Comparison of ENCODE assay signal across 17 cellular contexts in the genomic region with DNA sequence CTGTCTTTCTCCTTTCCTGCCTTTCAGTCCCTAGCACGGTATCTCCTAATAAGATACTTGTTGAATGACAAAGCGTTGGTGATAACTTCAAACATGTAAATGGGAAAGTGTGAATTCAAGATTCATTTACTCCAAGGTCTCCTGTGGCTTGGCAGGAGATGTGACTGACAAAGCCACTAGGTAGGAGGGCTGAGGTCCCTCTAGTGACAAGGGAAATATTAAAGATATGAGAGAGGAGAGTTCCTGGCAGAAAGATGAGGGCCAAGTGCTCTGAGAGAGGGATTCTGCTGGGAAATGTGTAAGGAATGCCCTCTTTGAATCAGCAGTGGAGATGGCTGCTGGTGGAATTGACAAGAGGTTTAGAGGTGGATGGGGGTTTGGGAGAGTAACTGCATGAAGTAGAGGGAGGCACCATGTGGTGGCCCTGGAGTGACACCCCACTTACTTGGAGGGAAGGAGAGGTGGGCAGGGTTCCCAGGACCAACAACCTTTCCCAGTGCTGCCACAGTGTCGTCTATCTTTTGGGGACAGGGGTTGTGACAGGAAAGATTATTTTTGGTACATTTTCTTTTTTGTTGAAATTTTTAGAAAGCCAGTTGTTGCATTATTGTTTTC. TPM values are rescaled to one million over a fixed set of nuclear protein-coding genes. Genes with fewer than 3 reads are reported as not detected.
DNase-seq lines count a peak whose midpoint lies in the region; ATAC-seq and TF ChIP-seq lines count a peak whose summit lies in the region.
"Had no signal": no experiment of that assay in that cellular context is flagged by ENCODE, and none has a peak within 500 bp of the region (broad histone marks: within the 10 kb centered on the region; RNA-seq: fewer than 3 reads in every experiment).

No MANE protein-coding gene starts in this region.

- POLR2A ChIA-PET in naive thymus-derived CD4-positive, alpha-beta T cell (lab: Charles Lee) = interaction anchor here (1.2 kb wide), 1 partner anchor 53 kb away, joined by 3 read pairs; no protein-coding TSS in a partner anchor

- H3K79me2 ChIP-seq in GM23338 (replicated peaks; ENCODE audit: insufficient read depth) = 0 out of 2 replicates have a peak, but pooled peaks cover 9% of the 10 kb centered on the region

- H3K9me3 Mint-ChIP-seq in CD14-positive monocyte = no peaks in the 10 kb centered on the region
- H3K9me3 Mint-ChIP-seq in GM23338 = no peaks in the 10 kb centered on the region
- H3K9me3 Mint-ChIP-seq in brain = no peaks in the 10 kb centered on the region
- H3K9me3 Mint-ChIP-seq in naive thymus-derived CD4-positive, alpha-beta T cell = no peaks in the 10 kb centered on the region

- H3K27ac ChIP-seq in GM23338 (ENCODE audit: low read depth) = 0 out of 2 replicates have a peak overlapping the region, but pooled peaks have one; percentile 21
- H3K27ac ChIP-seq in naive thymus-derived CD4-positive, alpha-beta T cell (ENCODE audit: low read depth, low read length) = no peak overlapping the region
- H3K27ac ChIP-seq: ascending aorta, esophagus squamous epithelium, heart right ventricle, psoas muscle had no signal

- H3K9me2 ChIP-seq in GM23338 (ENCODE audit: insufficient read depth) = no peaks in the 10 kb centered on the region

- ATAC-seq in GM23338 = peak; percentile 51
- ATAC-seq in naive thymus-derived CD4-positive, alpha-beta T cell = no peak
- ATAC-seq in HG03139 (IDR thresholded peaks at IDR 0.05; ENCODE audit: unreplicated experiment) = no peak
- ATAC-seq: psoas muscle had no signal

- CTCF ChIA-PET in naive thymus-derived CD4-positive, alpha-beta T cell (lab: Charles Lee) = interaction anchor here (0.7 to 2.9 kb wide), 3 partner anchors 28 to 38 kb away, joined by 4 to 13 read pairs (median 4); no protein-coding TSS in a partner anchor

- H3K27me3 ChIP-seq in GM23338 (ENCODE audit: insufficient read depth) = no peaks in the 10 kb centered on the region
- no peaks in the 10 kb centered on the region for H3K27me3 ChIP-seq in naive thymus-derived CD4-positive, alpha-beta T cell (ENCODE audit: control insufficient read depth in 2 of 2, insufficient read depth in 2 of 2, low read length in 2 of 2)
- H3K27me3 ChIP-seq: ascending aorta, esophagus squamous epithelium, heart right ventricle had no signal

- peaks cover 61% of the 10 kb centered on the region for H3K4me1 ChIP-seq in GM23338 (ENCODE audit: insufficient read depth)
- peaks cover 6 to 24% of the 10 kb centered on the region in 2 donors for H3K4me1 ChIP-seq in naive thymus-derived CD4-positive, alpha-beta T cell (ENCODE audit: control insufficient read depth in 2 of 2, insufficient read depth in 2 of 2, low read length in 2 of 2)

- H3K27me3 Mint-ChIP-seq in CD14-positive monocyte (ENCODE audit: low read depth in 3 of 3) (no peaks in the 10 kb centered on the region), GM23338 (ENCODE audit: insufficient read depth, low read depth, poor library complexity) (peaks cover 6% of the 10 kb centered on the region), brain (no peaks in the 10 kb centered on the region)
- H3K27me3 Mint-ChIP-seq in naive thymus-derived CD4-positive, alpha-beta T cell = no peaks in the 10 kb centered on the region

- no peak for TF ChIP-seq CTCF in CD14-positive monocyte (IDR thresholded peaks at IDR 0.05)
- no peak for TF ChIP-seq CTCF in GM23338 (conservative IDR thresholded peaks at IDR 0.05; ENCODE audit: low read depth in 2 of 2)
- no peak for TF ChIP-seq CTCF in brain (conservative IDR thresholded peaks at IDR 0.05)

- H4K20me1 ChIP-seq in GM23338 (replicated peaks; ENCODE audit: insufficient read depth) = no peaks in the 10 kb centered on the region

- H3K27ac Mint-ChIP-seq in CD14-positive monocyte (peak overlapping the region in 4 of 7 donors; percentile 36 to 87 (median 62)), GM23338 (peak overlapping the region; percentile 89), brain (peak overlapping the region in 4 of 5 experiments; percentile 39 to 81 (median 59))
- H3K27ac Mint-ChIP-seq in naive thymus-derived CD4-positive, alpha-beta T cell = peak overlapping the region in 7 of 9 donors; percentile 3 to 87 (median 51)

- H3F3A ChIP-seq in GM23338 (replicated peaks; ENCODE audit: low read depth) = no peaks in the 10 kb centered on the region; the same call in 1 of the 2 replicates

- H2AFZ ChIP-seq in GM23338 = no peak overlapping the region

- H3K4me2 ChIP-seq in GM23338 = no peak overlapping the region

- H3K4me1 Mint-ChIP-seq in CD14-positive monocyte = peaks cover 11% of the 10 kb centered on the region
- peaks cover 66% of the 10 kb centered on the region for H3K4me1 Mint-ChIP-seq in GM23338
- H3K4me1 Mint-ChIP-seq in brain = peaks cover 55% of the 10 kb centered on the region
- peaks cover 17 to 53% (median 38%) of the 10 kb centered on the region in 7 donors for H3K4me1 Mint-ChIP-seq in naive thymus-derived CD4-positive, alpha-beta T cell

- no peak for DNase-seq in CD14-positive monocyte (ENCODE audit: low spot score)
- no peak for DNase-seq in GM23338 (ENCODE audit: low spot score)
- no peak for DNase-seq in naive thymus-derived CD4-positive, alpha-beta T cell
- no peak for DNase-seq in HPDE6-E6E7 (ENCODE audit: extremely low spot score)
- DNase-seq in NCI-H2107 (lab: John Stamatoyannopoulos, UW) = no peak
- DNase-seq: activated T-cell treated with anti-CD3 and anti-CD28 coated beads, Interleukin-2, amount 50 U/mL, for 48 hours; DMS153; esophagus squamous epithelium; heart right ventricle; islet precursor cell; NCI-H1105 treated with DMSO at 0.1 percent for 48 hours; NCI-H2171; psoas muscle; RPMI8226 had no signal

- H3K36me3 Mint-ChIP-seq in CD14-positive monocyte (peaks cover 36 to 45% of the 10 kb centered on the region in 2 donors), GM23338 (ENCODE audit: low read depth) (peaks cover 4% of the 10 kb centered on the region), brain (peaks cover 21% of the 10 kb centered on the region)
- H3K36me3 Mint-ChIP-seq in naive thymus-derived CD4-positive, alpha-beta T cell = peaks cover 0 to 18% (median 6%) of the 10 kb centered on the region in 5 donors

- no peaks in the 10 kb centered on the region for H3K9me3 ChIP-seq in naive thymus-derived CD4-positive, alpha-beta T cell (ENCODE audit: control insufficient read depth in 2 of 3, low read length in 3 of 3)
- H3K9me3 ChIP-seq: ascending aorta, esophagus squamous epithelium, heart right ventricle, psoas muscle had no signal

- no peaks in the 10 kb centered on the region for H3K36me3 ChIP-seq in GM23338 (ENCODE audit: insufficient read depth)
- peaks cover 0 to 9% (median 0%) of the 10 kb centered on the region in 3 experiments for H3K36me3 ChIP-seq in naive thymus-derived CD4-positive, alpha-beta T cell (ENCODE audit: control insufficient read depth in 2 of 3, insufficient read depth in 3 of 3, low read length in 3 of 3)

- H3K4me3 Mint-ChIP-seq in CD14-positive monocyte (no peak overlapping the region), GM23338 (no peak overlapping the region), brain (peak overlapping the region in 2 of 5 experiments; percentile 5 to 6)
- H3K4me3 Mint-ChIP-seq in naive thymus-derived CD4-positive, alpha-beta T cell = no peak overlapping the region

- intact Hi-C loops in CD14-positive monocyte (cut with micrococcal nuclease) = no loop called here
- intact Hi-C loops in naive thymus-derived CD4-positive, alpha-beta T cell (cut with micrococcal nuclease) = no loop called here

- H3K4me3 ChIP-seq in GM23338 = no peak overlapping the region
- H3K4me3 ChIP-seq in naive thymus-derived CD4-positive, alpha-beta T cell (ENCODE audit: low read length) = no peak overlapping the region
- H3K4me3 ChIP-seq: ascending aorta, esophagus squamous epithelium, heart right ventricle, psoas muscle had no signal

TF ChIP-seq in GM23338, 12 proteins besides CTCF, POLR2A, EP300 and RAD21 (continues in another document):
- TF ChIP-seq CREB1 (CRISPR knock-in tag; IDR thresholded peaks at IDR 0.05; ENCODE audit: low read depth) (no peak), JUNB (IDR thresholded peaks at IDR 0.05; ENCODE audit: unreplicated experiment) (no peak), POLR2AphosphoS5 (IDR thresholded peaks at IDR 0.05; ENCODE audit: low read depth) (no peak)
- TF ChIP-seq, protein P1, sequence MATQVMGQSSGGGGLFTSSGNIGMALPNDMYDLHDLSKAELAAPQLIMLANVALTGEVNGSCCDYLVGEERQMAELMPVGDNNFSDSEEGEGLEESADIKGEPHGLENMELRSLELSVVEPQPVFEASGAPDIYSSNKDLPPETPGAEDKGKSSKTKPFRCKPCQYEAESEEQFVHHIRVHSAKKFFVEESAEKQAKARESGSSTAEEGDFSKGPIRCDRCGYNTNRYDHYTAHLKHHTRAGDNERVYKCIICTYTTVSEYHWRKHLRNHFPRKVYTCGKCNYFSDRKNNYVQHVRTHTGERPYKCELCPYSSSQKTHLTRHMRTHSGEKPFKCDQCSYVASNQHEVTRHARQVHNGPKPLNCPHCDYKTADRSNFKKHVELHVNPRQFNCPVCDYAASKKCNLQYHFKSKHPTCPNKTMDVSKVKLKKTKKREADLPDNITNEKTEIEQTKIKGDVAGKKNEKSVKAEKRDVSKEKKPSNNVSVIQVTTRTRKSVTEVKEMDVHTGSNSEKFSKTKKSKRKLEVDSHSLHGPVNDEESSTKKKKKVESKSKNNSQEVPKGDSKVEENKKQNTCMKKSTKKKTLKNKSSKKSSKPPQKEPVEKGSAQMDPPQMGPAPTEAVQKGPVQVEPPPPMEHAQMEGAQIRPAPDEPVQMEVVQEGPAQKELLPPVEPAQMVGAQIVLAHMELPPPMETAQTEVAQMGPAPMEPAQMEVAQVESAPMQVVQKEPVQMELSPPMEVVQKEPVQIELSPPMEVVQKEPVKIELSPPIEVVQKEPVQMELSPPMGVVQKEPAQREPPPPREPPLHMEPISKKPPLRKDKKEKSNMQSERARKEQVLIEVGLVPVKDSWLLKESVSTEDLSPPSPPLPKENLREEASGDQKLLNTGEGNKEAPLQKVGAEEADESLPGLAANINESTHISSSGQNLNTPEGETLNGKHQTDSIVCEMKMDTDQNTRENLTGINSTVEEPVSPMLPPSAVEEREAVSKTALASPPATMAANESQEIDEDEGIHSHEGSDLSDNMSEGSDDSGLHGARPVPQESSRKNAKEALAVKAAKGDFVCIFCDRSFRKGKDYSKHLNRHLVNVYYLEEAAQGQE (IDR thresholded peaks at IDR 0.05; ENCODE audit: unreplicated experiment) = no peak

RNA-seq across cellular contexts. Expression of a gene that starts 43.0 kb away (rescaled TPM):
- polyA plus RNA-seq in CD14-positive monocyte = not detected
- not detected in 2 replicates for total RNA-seq in GM23338 (2014; rRNA removed; shearing (Covaris generic))
- 1.2 TPM in 1 of 2 replicates, not detected in the other for polyA plus RNA-seq in GM23338 (2016; fragmentation: Nextera tagmentation; extraction: Ambion mirVana)
- not detected for polyA plus RNA-seq in brain (ENCODE audit: insufficient read depth, low read depth, low replicate concordance)
- not detected for total RNA-seq in naive thymus-derived CD4-positive, alpha-beta T cell
- not detected for polyA plus RNA-seq in naive thymus-derived CD4-positive, alpha-beta T cell
- total RNA-seq: ascending aorta, esophagus squamous epithelium, heart right ventricle, psoas muscle had no signal
- polyA plus RNA-seq: heart right ventricle, psoas muscle had no signal
